Comparison of ENCODE assay signal across 22 cellular contexts in the genomic region with DNA sequence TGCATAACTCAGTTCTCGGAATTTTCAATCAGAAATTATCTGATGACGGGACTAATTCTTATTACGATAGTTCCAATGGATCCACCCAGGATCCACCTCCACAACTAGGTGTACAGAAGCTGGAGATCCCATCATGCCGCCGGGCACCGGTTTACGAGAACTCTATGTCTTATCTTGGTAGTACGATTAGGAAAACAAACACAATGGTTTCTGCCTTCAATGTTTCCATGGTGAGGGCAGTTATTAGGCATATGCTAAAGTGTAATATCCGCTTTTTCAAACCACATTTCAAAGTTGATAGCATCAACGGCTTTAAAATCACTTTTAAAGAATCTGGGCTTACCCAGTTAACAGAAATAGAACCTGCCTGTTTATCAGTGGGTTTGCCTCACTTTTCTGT.
A peak's percentile ranks its signal among the peaks of the same experiment; 100 is the strongest.
DNase-seq lines count a peak whose midpoint lies in the region; ATAC-seq lines count a peak whose summit lies in the region.
"Had no signal": no experiment of that assay in that cellular context is flagged by ENCODE, and none has a peak within 500 bp of the region (broad histone marks: within the 10 kb centered on the region; RNA-seq: fewer than 3 reads in every experiment).

No MANE protein-coding gene starts in this region.

- H3K9me3 Mint-ChIP-seq in activated CD4-positive, alpha-beta T cell treated with anti-CD3 and anti-CD28 coated beads for 36 hours (ENCODE audit: low read depth) = peaks cover 2% of the 10 kb centered on the region
- no peaks in the 10 kb centered on the region for H3K9me3 Mint-ChIP-seq in CD8-positive, alpha-beta memory T cell
- H3K9me3 Mint-ChIP-seq in activated T-cell treated with anti-CD3 and anti-CD28 coated beads, Interleukin-2, amount 50 U/mL, for 4 hours = no peaks in the 10 kb centered on the region
- H3K9me3 Mint-ChIP-seq in naive thymus-derived CD4-positive, alpha-beta T cell = peaks cover 0 to 14% (median 0%) of the 10 kb centered on the region in 11 donors
- H3K9me3 Mint-ChIP-seq: endodermal cell, natural killer cell had no signal

- H3K36me3 Mint-ChIP-seq in activated CD4-positive, alpha-beta T cell treated with anti-CD3 and anti-CD28 coated beads for 36 hours (ENCODE audit: low read depth) = peaks cover 4% of the 10 kb centered on the region
- H3K36me3 Mint-ChIP-seq in CD8-positive, alpha-beta memory T cell = peaks cover 3% of the 10 kb centered on the region in 3 donors
- H3K36me3 Mint-ChIP-seq in activated T-cell treated with anti-CD3 and anti-CD28 coated beads, Interleukin-2, amount 50 U/mL, for 4 hours (ENCODE audit: insufficient read depth) = no peaks in the 10 kb centered on the region
- peaks cover 0 to 14% (median 0%) of the 10 kb centered on the region in 5 donors for H3K36me3 Mint-ChIP-seq in naive thymus-derived CD4-positive, alpha-beta T cell
- H3K36me3 Mint-ChIP-seq: natural killer cell had no signal

- H3K4me3 ChIP-seq in CD8-positive, alpha-beta memory T cell (ENCODE audit: low read length) = no peak overlapping the region
- no peak overlapping the region for H3K4me3 ChIP-seq in naive thymus-derived CD4-positive, alpha-beta T cell (ENCODE audit: low read length)
- H3K4me3 ChIP-seq: sigmoid colon, uterus had no signal

- intact Hi-C loops in activated CD4-positive, alpha-beta T cell treated with anti-CD3 and anti-CD28 coated beads for 36 hours (cut with DNase I, micrococcal nuclease) = loop anchor here (1.0 to 5.0 kb wide), 5 partner anchors 67 to 421 kb away; no protein-coding TSS in a partner anchor
- intact Hi-C loops in naive thymus-derived CD4-positive, alpha-beta T cell (cut with micrococcal nuclease) = loop anchor here in 1 of 2 donors (2.0 kb wide), 1 partner anchor 116 kb away; no protein-coding TSS in a partner anchor

- no peak for ATAC-seq in activated CD4-positive, alpha-beta T cell treated with anti-CD3 and anti-CD28 coated beads for 36 hours
- peak; percentile 2 to 6 for ATAC-seq in activated T-cell treated with anti-CD3 and anti-CD28 coated beads, Interleukin-2, amount 50 U/mL, for 4 hours
- ATAC-seq in naive thymus-derived CD4-positive, alpha-beta T cell = peak; percentile 40
- no peak for ATAC-seq in HG03139 (IDR thresholded peaks at IDR 0.05; ENCODE audit: unreplicated experiment)
- ATAC-seq: HCT116 had no signal

- POLR2A ChIA-PET in activated CD4-positive, alpha-beta T cell treated with anti-CD3 and anti-CD28 coated beads for 36 hours (lab: Charles Lee) = interaction anchor here (2.4 kb wide), 1 partner anchor 116 kb away, joined by 15 read pairs; no protein-coding TSS in a partner anchor
- POLR2A ChIA-PET in CD8-positive, alpha-beta memory T cell (lab: Charles Lee) = no interaction called here
- POLR2A ChIA-PET in naive thymus-derived CD4-positive, alpha-beta T cell (lab: Charles Lee) = no interaction called here

- H3K4me1 Mint-ChIP-seq in activated CD4-positive, alpha-beta T cell treated with anti-CD3 and anti-CD28 coated beads for 36 hours = peaks cover 63% of the 10 kb centered on the region
- peaks cover 30 to 52% (median 38%) of the 10 kb centered on the region in 3 donors for H3K4me1 Mint-ChIP-seq in CD8-positive, alpha-beta memory T cell
- H3K4me1 Mint-ChIP-seq in activated T-cell treated with anti-CD3 and anti-CD28 coated beads, Interleukin-2, amount 50 U/mL, for 4 hours (ENCODE audit: low read depth) = peaks cover 49% of the 10 kb centered on the region
- H3K4me1 Mint-ChIP-seq in naive thymus-derived CD4-positive, alpha-beta T cell = peaks cover 7 to 25% (median 16%) of the 10 kb centered on the region in 7 donors

- peak; percentile 44 for DNase-seq in activated CD4-positive, alpha-beta T cell treated with anti-CD3 and anti-CD28 coated beads for 36 hours
- DNase-seq in activated CD4-positive, alpha-beta T cell treated with anti-CD3 and anti-CD28 coated beads for 1 hour = no peak
- peak in 1 of 5 donors; percentile 28 for DNase-seq in CD8-positive, alpha-beta memory T cell
- peak; percentile 10 for DNase-seq in activated T-cell treated with anti-CD3 and anti-CD28 coated beads, Interleukin-2, amount 50 U/mL, for 4 hours
- DNase-seq in naive thymus-derived CD4-positive, alpha-beta T cell = no peak
- DNase-seq in mucosa of gallbladder (ENCODE audit: low spot score) = no peak
- no peak for DNase-seq in hepatic stellate cell (ENCODE audit: low spot score)
- DNase-seq: endodermal cell, Karpas-422, mesendoderm, natural killer cell, NCI-H1048, NCI-H1930, NCI-H345, OCI-M1, Right ventricle myocardium superior, sigmoid colon, SW 1271, uterus had no signal

- peak overlapping the region; percentile 62 for H3K27ac ChIP-seq in CD8-positive, alpha-beta memory T cell (ENCODE audit: low read depth, low read length)
- H3K27ac ChIP-seq in naive thymus-derived CD4-positive, alpha-beta T cell (ENCODE audit: low read depth, low read length) = no peak overlapping the region
- H3K27ac ChIP-seq: parathyroid adenoma, sigmoid colon, uterus had no signal

- no peaks in the 10 kb centered on the region for H3K36me3 ChIP-seq in CD8-positive, alpha-beta memory T cell (ENCODE audit: insufficient read depth, low read length)
- no peaks in the 10 kb centered on the region for H3K36me3 ChIP-seq in naive thymus-derived CD4-positive, alpha-beta T cell (ENCODE audit: control insufficient read depth in 2 of 3, insufficient read depth in 3 of 3, low read length in 3 of 3)
- H3K36me3 ChIP-seq: sigmoid colon, uterus had no signal

- no peaks in the 10 kb centered on the region for H3K27me3 ChIP-seq in CD8-positive, alpha-beta memory T cell (ENCODE audit: insufficient read depth, low read length, poor library complexity, severe bottlenecking)
- H3K27me3 ChIP-seq in naive thymus-derived CD4-positive, alpha-beta T cell (ENCODE audit: control insufficient read depth in 2 of 2, insufficient read depth in 2 of 2, low read length in 2 of 2) = no peaks in the 10 kb centered on the region
- H3K27me3 ChIP-seq: sigmoid colon, uterus had no signal

- H3K9me3 ChIP-seq in CD8-positive, alpha-beta memory T cell (ENCODE audit: low read length) = no peaks in the 10 kb centered on the region
- no peaks in the 10 kb centered on the region for H3K9me3 ChIP-seq in naive thymus-derived CD4-positive, alpha-beta T cell (ENCODE audit: control insufficient read depth in 2 of 3, low read length in 3 of 3)
- H3K9me3 ChIP-seq: sigmoid colon, uterus had no signal

- CTCF ChIA-PET in activated CD4-positive, alpha-beta T cell treated with anti-CD3 and anti-CD28 coated beads for 36 hours (lab: Charles Lee) = interaction anchor here (2.2 kb wide), 1 partner anchor 116 kb away, joined by 8 read pairs; no protein-coding TSS in a partner anchor
- CTCF ChIA-PET in CD8-positive, alpha-beta memory T cell (lab: Charles Lee) = no interaction called here
- CTCF ChIA-PET in naive thymus-derived CD4-positive, alpha-beta T cell (lab: Charles Lee) = no interaction called here

- peak overlapping the region; percentile 96 for H3K27ac Mint-ChIP-seq in activated CD4-positive, alpha-beta T cell treated with anti-CD3 and anti-CD28 coated beads for 36 hours
- peak overlapping the region in 7 of 8 donors; percentile 4 to 91 (median 84) for H3K27ac Mint-ChIP-seq in CD8-positive, alpha-beta memory T cell
- peak overlapping the region in 1 of 9 donors; percentile 31 for H3K27ac Mint-ChIP-seq in naive thymus-derived CD4-positive, alpha-beta T cell
- H3K27ac Mint-ChIP-seq: endodermal cell, natural killer cell had no signal

- no peak overlapping the region for H3K4me3 Mint-ChIP-seq in activated CD4-positive, alpha-beta T cell treated with anti-CD3 and anti-CD28 coated beads for 36 hours
- peak overlapping the region in 2 of 7 donors; percentile 26 to 67 for H3K4me3 Mint-ChIP-seq in CD8-positive, alpha-beta memory T cell
- H3K4me3 Mint-ChIP-seq in activated T-cell treated with anti-CD3 and anti-CD28 coated beads, Interleukin-2, amount 50 U/mL, for 4 hours = peak overlapping the region; percentile 33
- H3K4me3 Mint-ChIP-seq in naive thymus-derived CD4-positive, alpha-beta T cell = no peak overlapping the region
- H3K4me3 Mint-ChIP-seq: endodermal cell, natural killer cell had no signal

- H3K4me1 ChIP-seq in CD8-positive, alpha-beta memory T cell (ENCODE audit: insufficient read depth, low read length) = peaks cover 19% of the 10 kb centered on the region
- peaks cover 0 to 28% of the 10 kb centered on the region in 2 donors for H3K4me1 ChIP-seq in naive thymus-derived CD4-positive, alpha-beta T cell (ENCODE audit: control insufficient read depth in 2 of 2, insufficient read depth in 2 of 2, low read length in 2 of 2)
- H3K4me1 ChIP-seq: parathyroid adenoma, uterus had no signal

- no peaks in the 10 kb centered on the region for H3K27me3 Mint-ChIP-seq in activated CD4-positive, alpha-beta T cell treated with anti-CD3 and anti-CD28 coated beads for 36 hours
- H3K27me3 Mint-ChIP-seq in CD8-positive, alpha-beta memory T cell = peaks cover 0 to 2% of the 10 kb centered on the region in 2 donors
- no peaks in the 10 kb centered on the region for H3K27me3 Mint-ChIP-seq in activated T-cell treated with anti-CD3 and anti-CD28 coated beads, Interleukin-2, amount 50 U/mL, for 4 hours (ENCODE audit: low read depth)
- no peaks in the 10 kb centered on the region for H3K27me3 Mint-ChIP-seq in naive thymus-derived CD4-positive, alpha-beta T cell

Comparison
In these comparisons a context has a peak if more than half of its experiments do, and no peak if none do; other contexts are left out.
1. DNase-seq: peak in activated CD4-positive, alpha-beta T cell treated with anti-CD3 and anti-CD28 coated beads for 36 hours (single experiment) and activated T-cell treated with anti-CD3 and anti-CD28 coated beads, Interleukin-2, amount 50 U/mL, for 4 hours (single experiment); none in activated CD4-positive, alpha-beta T cell treated with anti-CD3 and anti-CD28 coated beads for 1 hour (single experiment), naive thymus-derived CD4-positive, alpha-beta T cell (0 of 9), mucosa of gallbladder (single experiment) and hepatic stellate cell (single experiment).
2. ATAC-seq: peak in activated T-cell treated with anti-CD3 and anti-CD28 coated beads, Interleukin-2, amount 50 U/mL, for 4 hours (2 of 2) and naive thymus-derived CD4-positive, alpha-beta T cell (single experiment); none in activated CD4-positive, alpha-beta T cell treated with anti-CD3 and anti-CD28 coated beads for 36 hours (single experiment) and HG03139 (single experiment).